Comparison of ENCODE assay signal across 1 cellular context in genomic region chr1:117527566-117528102, GRCh38.
TF ChIP-seq lines count a peak whose summit lies in the region.

No MANE protein-coding gene starts in this region.

TF ChIP-seq in HepG2, 621 proteins besides CTCF, POLR2A, EP300 and RAD21 (continued from another document):
- no peak for TF ChIP-seq ZNF276 (CRISPR knock-in tag; IDR thresholded peaks at IDR 0.05; ENCODE audit: low read depth)
- TF ChIP-seq REST (IDR thresholded peaks at IDR 0.05; ENCODE audit: borderline replicate concordance in 1 of 2, low read depth in 1 of 2, low read length in 2 of 2), result no peak
- TF ChIP-seq ZNF839 (CRISPR knock-in tag; IDR thresholded peaks at IDR 0.05; ENCODE audit: borderline replicate concordance), result no peak
- TF ChIP-seq FOXA1 (IDR thresholded peaks at IDR 0.05), result no peak
- no peak for TF ChIP-seq FOXA1 (CRISPR knock-in tag; IDR thresholded peaks at IDR 0.05)
- TF ChIP-seq ZNF790 (CRISPR knock-in tag; IDR thresholded peaks at IDR 0.05; ENCODE audit: borderline replicate concordance), result no peak
- no peak for TF ChIP-seq ZNF670 (CRISPR knock-in tag; IDR thresholded peaks at IDR 0.05; ENCODE audit: borderline replicate concordance)
- TF ChIP-seq ZNF138 (CRISPR knock-in tag; IDR thresholded peaks at IDR 0.05; ENCODE audit: low read depth), result no peak
- no peak for TF ChIP-seq ZNF567 (CRISPR knock-in tag; IDR thresholded peaks at IDR 0.05; ENCODE audit: borderline replicate concordance)
